14 cellular contexts compared by ENCODE assay signal in the genomic region with DNA sequence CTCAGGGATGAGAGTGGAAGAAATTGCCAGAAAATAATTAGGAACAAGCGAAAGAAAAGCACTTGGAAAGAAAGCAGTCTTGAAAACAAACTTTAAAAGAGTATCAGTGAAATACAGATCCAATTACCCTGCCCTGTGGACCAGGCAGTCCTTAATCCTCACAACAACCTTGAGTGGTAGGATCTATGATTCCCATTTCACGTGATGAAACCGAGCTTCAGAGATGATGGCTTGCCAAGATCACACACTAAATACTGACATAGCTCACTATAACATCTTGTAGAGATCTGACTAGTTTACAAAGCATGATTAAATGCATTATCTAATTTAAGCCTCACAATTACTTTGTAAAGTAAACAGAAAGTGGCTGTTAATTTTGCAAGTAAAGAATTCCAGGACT.
"Had no signal": no experiment of that assay in that cellular context is flagged by ENCODE, and none has a peak within 500 bp of the region (broad histone marks: within the 10 kb centered on the region; RNA-seq: fewer than 3 reads in every experiment).

No MANE protein-coding gene starts in this region.

- H3K36me3 ChIP-seq: WERI-Rb-1 had no signal

- H3K27ac ChIP-seq: WERI-Rb-1 had no signal

- ATAC-seq: activated T-cell treated with anti-CD3 and anti-CD28 coated beads, Interleukin-2, amount 50 U/mL, for 72 hours; left lobe of liver had no signal

- DNase-seq: activated CD4-positive, alpha-beta T cell treated with anti-CD3 and anti-CD28 coated beads for 1 hour; activated CD8-positive, alpha-beta memory T cell treated with anti-CD3 and anti-CD28 coated beads for 24 hours; activated CD8-positive, alpha-beta memory T cell treated with anti-CD3 and anti-CD28 coated beads, Interleukin-2, amount 50 U/mL, for 48 hours; activated effector memory CD4-positive, alpha-beta T cell treated with anti-CD3 and anti-CD28 coated beads, Interleukin-2, amount 50 U/mL, for 16 hours; activated T-cell treated with anti-CD3 and anti-CD28 coated beads, Interleukin-2, amount 50 U/mL, for 72 hours; amygdala; effector memory CD8-positive, alpha-beta T cell; kidney; nephron progenitor cell; nucleus accumbens; stimulated activated CD4-positive, alpha-beta T cell treated with anti-CD3 and anti-CD28 coated beads, Interleukin-2, amount 100 ng/mL, for 24 hours; WERI-Rb-1 had no signal

- FAIRE-seq: frontal cortex, kidney had no signal
